ENCODE assay signal across 8 cellular contexts in genomic region chr17:7613769-7614421, GRCh38. TPM values are rescaled to one million over a fixed set of nuclear protein-coding genes. Genes with fewer than 3 reads are reported as not detected.
A peak's percentile ranks its signal among the peaks of the same experiment; 100 is the strongest.
DNase-seq lines count a peak whose midpoint lies in the region; ATAC-seq and TF ChIP-seq lines count a peak whose summit lies in the region.

No MANE protein-coding gene starts in this region.

- intact Hi-C loops in OCI-LY7 (cut with micrococcal nuclease; ENCODE audit: unreplicated experiment) = loop anchor here (1.0 kb wide), 2 partner anchors 41 to 72 kb away; no protein-coding TSS in a partner anchor

- CTCF ChIA-PET in OCI-LY7 (lab: Charles Lee; ENCODE audit: unreplicated experiment) = interaction anchor here (1.4 kb wide), 1 partner anchor 75 kb away, joined by 4 read pairs; the partner anchor contains the start of gene WRAP53

- ATAC-seq in GM19023 (IDR thresholded peaks at IDR 0.05; ENCODE audit: unreplicated experiment) (peak; percentile 3), GM18909 (IDR thresholded peaks at IDR 0.05; ENCODE audit: poor library complexity, unreplicated experiment) (no peak)

- no peaks in the 10 kb centered on the region for H3K27me3 Mint-ChIP-seq in nephron (ENCODE audit: low read depth)

- DNase-seq in OCI-LY7 (ENCODE audit: low spot score) (peak; percentile 30), NCI-H1105 (lab: John Stamatoyannopoulos, UW) (no peak), UCSD-AML1 (lab: John Stamatoyannopoulos, UW; ENCODE audit: unreplicated experiment) (no peak), NCI-H226 (no peak)

- H3K36me3 ChIP-seq in OCI-LY7 (ENCODE audit: insufficient read depth, low read length) (peaks cover 27% of the 10 kb centered on the region), duodenal mucosa (ENCODE audit: control insufficient read depth in 1 of 2, insufficient read depth in 2 of 2, low read length in 2 of 2) (peaks cover 0 to 11% of the 10 kb centered on the region in 2 donors)

- peak overlapping the region; percentile 88 to 92 (median 91) for H3K27ac Mint-ChIP-seq in nephron

- TF ChIP-seq CTCF in OCI-LY7 (conservative IDR thresholded peaks at IDR 0.05; ENCODE audit: low read length) (peak; percentile 46; the same call in 1 of the 2 replicates), nephron (IDR thresholded peaks at IDR 0.05; ENCODE audit: unreplicated experiment in 3 of 3) (no peak)

- peak overlapping the region; percentile 88 to 89 for H3K9ac ChIP-seq in duodenal mucosa (ENCODE audit: low read depth in 1 of 2, low read length in 2 of 2)

- no peaks in the 10 kb centered on the region for H3K9me3 ChIP-seq in OCI-LY7 (ENCODE audit: low read length)
- no peaks in the 10 kb centered on the region for H3K9me3 ChIP-seq in duodenal mucosa (ENCODE audit: control insufficient read depth in 1 of 2, low read length in 2 of 2)

- H3K9me3 Mint-ChIP-seq in nephron = no peaks in the 10 kb centered on the region

- H3K27me3 ChIP-seq in duodenal mucosa (ENCODE audit: control insufficient read depth in 1 of 2, insufficient read depth in 2 of 2, low read length in 2 of 2) = no peaks in the 10 kb centered on the region

- no TSS peak for BruUV-seq in OCI-LY7 (replicated peaks; lab: Mats Ljungman, UMichigan)

- peaks cover 24% of the 10 kb centered on the region for H3K36me3 Mint-ChIP-seq in nephron (ENCODE audit: low read depth)

- H3K4me1 ChIP-seq in OCI-LY7 (ENCODE audit: insufficient read depth, low read length, poor library complexity, severe bottlenecking) (peaks cover 20% of the 10 kb centered on the region), duodenal mucosa (ENCODE audit: control insufficient read depth in 1 of 2, insufficient read depth in 2 of 2, low read length in 2 of 2) (peaks cover 18 to 24% of the 10 kb centered on the region in 2 donors)

- peaks cover 17% of the 10 kb centered on the region; the same call in 1 of the 2 replicates for H4K20me1 ChIP-seq in OCI-LY7 (ENCODE audit: insufficient read depth, low read length)

- H3K27ac ChIP-seq in OCI-LY7 (ENCODE audit: low read depth, low read length, poor library complexity, severe bottlenecking) = peak overlapping the region; percentile 59
- peak overlapping the region; percentile 85 for H3K27ac ChIP-seq in duodenal mucosa (ENCODE audit: low read depth, low read length)

- H3K4me3 Mint-ChIP-seq in nephron = peak overlapping the region; percentile 91 to 94 (median 94)

- H3K4me3 ChIP-seq in OCI-LY7 (ENCODE audit: low read depth, low read length, poor library complexity, severe bottlenecking) (peak overlapping the region; percentile 87), duodenal mucosa (ENCODE audit: low read depth in 1 of 2, low read length in 2 of 2) (peak overlapping the region; percentile 81 to 83)

- POLR2A ChIA-PET in OCI-LY7 (lab: Charles Lee) = interaction anchor here (0.8 to 1.6 kb wide), 6 partner anchors 13 to 73 kb away, joined by 3 to 6 read pairs (median 4); partner anchors contain the start of genes CD68, MPDU1 and TP53

- H3K4me1 Mint-ChIP-seq in nephron = peaks cover 38% of the 10 kb centered on the region

- peak overlapping the region; percentile 99 for H3K4me2 ChIP-seq in OCI-LY7 (ENCODE audit: low read length)

- H2AFZ ChIP-seq in OCI-LY7 (ENCODE audit: low read length) = 0 out of 2 replicates have a peak overlapping the region, but pooled peaks have one; percentile 3

- H3K9me2 ChIP-seq in OCI-LY7 (ENCODE audit: insufficient read depth, low read length) = no peaks in the 10 kb centered on the region

- H3K79me2 ChIP-seq in OCI-LY7 (ENCODE audit: insufficient read depth, low read depth, low read length) = peaks cover 26% of the 10 kb centered on the region

RNA-seq across cellular contexts. Expression of gene FXR2, which starts 0.8 kb away (rescaled TPM):
- 24.6 and 32.4 TPM in 2 replicates for total RNA-seq in OCI-LY7 (2014; rRNA removed; shearing (Covaris generic))
- total RNA-seq in OCI-LY7 (2022) = 32.1 and 41.4 TPM in 2 replicates

RNA-seq across cellular contexts. Expression of gene SAT2, which starts 13.7 kb away (rescaled TPM):
- total RNA-seq in OCI-LY7 (2014; rRNA removed; shearing (Covaris generic)) = 16.0 and 16.9 TPM in 2 replicates
- 37.3 and 41.1 TPM in 2 replicates for total RNA-seq in OCI-LY7 (2022)

RNA-seq across cellular contexts. Expression of gene SHBG, which starts 16.0 kb away (rescaled TPM):
- not detected in 2 replicates for total RNA-seq in OCI-LY7 (2014; rRNA removed; shearing (Covaris generic))
- 0.50 and 0.53 TPM in 2 replicates for total RNA-seq in OCI-LY7 (2022)

RNA-seq across cellular contexts. Expression of gene SOX15, which starts 24.0 kb away (rescaled TPM):
- total RNA-seq in OCI-LY7 (2014; rRNA removed; shearing (Covaris generic)) = 0.23 and 1.6 TPM in 2 replicates
- 0.57 and 0.84 TPM in 2 replicates for total RNA-seq in OCI-LY7 (2022)

RNA-seq across cellular contexts. Expression of gene MPDU1, which starts 30.2 kb away (rescaled TPM):
- 30.4 and 34.5 TPM in 2 replicates for total RNA-seq in OCI-LY7 (2014; rRNA removed; shearing (Covaris generic))
- 21.3 and 26.1 TPM in 2 replicates for total RNA-seq in OCI-LY7 (2022)
